9 cellular contexts compared by ENCODE assay signal in genomic region chr5:139651502-139651862, GRCh38. TPM values are rescaled to one million over a fixed set of nuclear protein-coding genes. Genes with fewer than 3 reads are reported as not detected.
DNase-seq lines count a peak whose midpoint lies in the region; ATAC-seq, FAIRE-seq and TF ChIP-seq lines count a peak whose summit lies in the region.
"Had no signal": no experiment of that assay in that cellular context is flagged by ENCODE, and none has a peak within 500 bp of the region (broad histone marks: within the 10 kb centered on the region; RNA-seq: fewer than 3 reads in every experiment).

No MANE protein-coding gene starts in this region.

- H3K27me3 ChIP-seq in Panc1 (ENCODE audit: control insufficient read depth, insufficient read depth, low read length) (no peaks in the 10 kb centered on the region), fibroblast of lung (ENCODE audit: control insufficient read depth, insufficient read depth, low read length) (peaks cover 6% of the 10 kb centered on the region)

- POLR2A ChIA-PET in Panc1 (lab: Charles Lee) = interaction anchor here (0.6 to 0.7 kb wide), 4 partner anchors 18 to 170 kb away, joined by 3 to 16 read pairs (median 8); no protein-coding TSS in a partner anchor

- ATAC-seq in Panc1 (peak; percentile 10), omental fat pad (ENCODE audit: low FRiP score) (no peak), HG02885 (IDR thresholded peaks at IDR 0.05; ENCODE audit: poor library complexity, unreplicated experiment) (no peak)

- H2AFZ ChIP-seq in fibroblast of lung (ENCODE audit: low read length) = no peak overlapping the region

- TF ChIP-seq CTCF in Panc1 (IDR thresholded peaks at IDR 0.05) = no peak
- TF ChIP-seq CTCF in fibroblast of lung (conservative IDR thresholded peaks at IDR 0.05 in 1 of 2, IDR thresholded peaks at IDR 0.05 in 1 of 2; ENCODE audit: low read depth in 1 of 2, low read length in 2 of 2) = no peak
- TF ChIP-seq CTCF in retinal pigment epithelial cell (conservative IDR thresholded peaks at IDR 0.05; ENCODE audit: low read depth, low read length) = no peak
- no peak for TF ChIP-seq CTCF in omental fat pad (IDR thresholded peaks at IDR 0.05)
- TF ChIP-seq CTCF in GM20000 (IDR thresholded peaks at IDR 0.05; ENCODE audit: extremely low read depth, missing control alignments) = no peak

- peaks cover 29% of the 10 kb centered on the region for H3K79me2 ChIP-seq in fibroblast of lung (ENCODE audit: control insufficient read depth, insufficient read depth, low read length)

- TSS peak; percentile 58 for BruUV-seq in Panc1 (replicated peaks; lab: Mats Ljungman, UMichigan)

- DNase-seq in Panc1 (ENCODE audit: low read depth, low spot score) (peak; percentile 64), fibroblast of lung (ENCODE audit: low read depth in 2 of 2) (no peak), retinal pigment epithelial cell (ENCODE audit: low read depth) (no peak), omental fat pad (ENCODE audit: low spot score) (no peak), GM20000 (ENCODE audit: low spot score) (no peak), nucleus accumbens (lab: John Stamatoyannopoulos, UW) (no peak)
- DNase-seq: SIG-M5 had no signal

- peaks cover 52% of the 10 kb centered on the region for H3K4me1 ChIP-seq in Panc1 (ENCODE audit: control insufficient read depth, insufficient read depth, low read length)
- H3K4me1 ChIP-seq in fibroblast of lung (ENCODE audit: control insufficient read depth, extremely low read depth, insufficient read depth, low read length) = peaks cover 34% of the 10 kb centered on the region

- H3K9me3 ChIP-seq in Panc1 (ENCODE audit: control insufficient read depth, insufficient read depth, low read depth, low read length) = no peaks in the 10 kb centered on the region
- H3K9me3 ChIP-seq in fibroblast of lung (ENCODE audit: control insufficient read depth, insufficient read depth, low read depth, low read length) = no peaks in the 10 kb centered on the region

- no peaks in the 10 kb centered on the region for H4K20me1 ChIP-seq in fibroblast of lung (ENCODE audit: control insufficient read depth, extremely low read depth, insufficient read depth, low read length)

- H3K4me3 ChIP-seq in Panc1 (ENCODE audit: low read depth in 2 of 2, low read length in 2 of 2) (peak overlapping the region; percentile 78 to 81), fibroblast of lung (replicated peaks in 1 of 4; ENCODE audit: control extremely low read depth in 1 of 4, insufficient read depth in 1 of 4, low read depth in 3 of 4, low read length in 4 of 4) (peak overlapping the region in 2 of 4 experiments; percentile 14 to 75), retinal pigment epithelial cell (ENCODE audit: low read length) (peak overlapping the region; percentile 88)

- no peaks in the 10 kb centered on the region; the same call in 1 of the 2 replicates for H3K36me3 ChIP-seq in Panc1 (ENCODE audit: control insufficient read depth, insufficient read depth, low read length)
- H3K36me3 ChIP-seq in fibroblast of lung (ENCODE audit: control insufficient read depth, insufficient read depth, low read length) = no peaks in the 10 kb centered on the region

- CTCF ChIA-PET in Panc1 (lab: Charles Lee) = interaction anchor here (0.6 to 0.9 kb wide), 2 partner anchors 16 to 227 kb away, joined by 3 to 4 read pairs; no protein-coding TSS in a partner anchor

- FAIRE-seq in G401.6 (lab: Jason Lieb, UNC) = peak; percentile 67

- peak overlapping the region; percentile 69 for H3K4me2 ChIP-seq in fibroblast of lung (ENCODE audit: extremely low read depth, insufficient read depth, low read length)

- in situ Hi-C loops in Panc1 (cut with HindIII; ENCODE audit: low pct_unique_long_range_greater_than_20kb, low sequenced_read_pairs) = no loop called here

- intact Hi-C loops in Panc1 (cut with micrococcal nuclease; ENCODE audit: unreplicated experiment) = loop anchor here (5.0 kb wide), 1 partner anchor 41 kb away; no protein-coding TSS in a partner anchor

- H3K27ac ChIP-seq in Panc1 (ENCODE audit: low read length) (peak overlapping the region; percentile 82), fibroblast of lung (ENCODE audit: insufficient read depth, low read length) (peak overlapping the region; percentile 78)

- no peak overlapping the region for H3K9ac ChIP-seq in fibroblast of lung (ENCODE audit: insufficient read depth, low read length)

RNA-seq across cellular contexts. Expression of gene CXXC5, which starts 3.3 kb away (rescaled TPM):
- total RNA-seq in Panc1 (2021; ENCODE audit: unreplicated experiment) = 85.0 TPM
- 151 TPM for polyA plus RNA-seq in Panc1 (2012; ENCODE audit: insufficient read length)
- total RNA-seq in fibroblast of lung = 29.0 and 43.9 TPM in 2 replicates
- polyA plus RNA-seq in fibroblast of lung = 15.8 and 18.6 TPM in 2 replicates
- 17.6 and 19.7 TPM in 2 replicates for polyA plus RNA-seq in fibroblast of lung (2012)
- 8.7 and 22.1 TPM in 2 replicates for polyA minus RNA-seq in fibroblast of lung (ENCODE audit: low replicate concordance)
- 10 to 100 TPM; 14.9 to 27.3 (median 25.0) TPM for total RNA-seq in omental fat pad
